Comparison of ENCODE assay signal across 11 cellular contexts in the genomic region with DNA sequence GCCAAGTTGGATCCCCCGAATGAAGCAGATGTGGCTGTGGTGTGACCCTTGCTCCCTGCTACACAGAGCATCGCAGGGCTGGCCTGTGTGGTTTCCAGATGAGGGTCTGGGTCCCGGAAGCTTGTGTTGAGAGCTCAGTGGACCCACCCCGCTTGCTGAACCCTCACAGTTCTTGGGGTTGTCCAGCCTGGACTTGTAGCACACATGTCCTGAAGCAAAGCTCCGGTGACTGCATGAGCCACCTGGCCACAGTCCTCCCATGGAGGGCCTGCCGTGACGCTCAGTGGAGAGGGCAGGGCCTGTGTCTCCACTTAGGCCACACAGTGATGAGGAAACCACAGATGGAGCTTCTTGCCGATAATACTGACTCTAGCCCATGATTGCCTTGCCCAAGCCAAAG.
A peak's percentile ranks its signal among the peaks of the same experiment; 100 is the strongest.
DNase-seq lines count a peak whose midpoint lies in the region; ATAC-seq, FAIRE-seq and TF ChIP-seq lines count a peak whose summit lies in the region.
"Had no signal": no experiment of that assay in that cellular context is flagged by ENCODE, and none has a peak within 500 bp of the region (broad histone marks: within the 10 kb centered on the region; RNA-seq: fewer than 3 reads in every experiment).

No MANE protein-coding gene starts in this region.

- H3K27ac Mint-ChIP-seq in CD14-positive monocyte: peak overlapping the region; percentile 88 to 98 (median 96)

- no peak for TF ChIP-seq CTCF in CD14-positive monocyte (IDR thresholded peaks at IDR 0.05)
- no peak for TF ChIP-seq CTCF in Panc1 (IDR thresholded peaks at IDR 0.05)
- no peak for TF ChIP-seq CTCF in H1 (IDR thresholded peaks at IDR 0.05; ENCODE audit: control extremely low read depth in 1 of 3, insufficient read depth in 1 of 3, low read depth in 1 of 3, low read length in 3 of 3)
- no peak for TF ChIP-seq CTCF in left lung (IDR thresholded peaks at IDR 0.05)
- TF ChIP-seq CTCF in upper lobe of right lung (IDR thresholded peaks at IDR 0.05): no peak

- H3K23ac ChIP-seq in H1 (ENCODE audit: insufficient read length) (no peak overlapping the region), mesenchymal stem cell (ENCODE audit: low read length in 2 of 2) (no peak overlapping the region)

- peak overlapping the region; percentile 49 to 52 for H3K4me3 Mint-ChIP-seq in CD14-positive monocyte

- no peak overlapping the region for H2BK20ac ChIP-seq in H1 (ENCODE audit: low read length)

- no peaks in the 10 kb centered on the region for H3K9me3 ChIP-seq in Panc1 (ENCODE audit: control insufficient read depth, insufficient read depth, low read depth, low read length)
- H3K9me3 ChIP-seq in H1 (ENCODE audit: insufficient read depth in 2 of 2, low read depth in 1 of 2, low read length in 1 of 2): no peaks in the 10 kb centered on the region
- H3K9me3 ChIP-seq in mesenchymal stem cell (ENCODE audit: control insufficient read depth, low read length): no peaks in the 10 kb centered on the region
- H3K9me3 ChIP-seq in left lung: no peaks in the 10 kb centered on the region
- no peaks in the 10 kb centered on the region for H3K9me3 ChIP-seq in upper lobe of right lung

- H3K79me1 ChIP-seq in H1 (ENCODE audit: low read depth, low read length): peaks cover 7% of the 10 kb centered on the region; the same call in 1 of the 2 replicates
- H3K79me1 ChIP-seq in mesenchymal stem cell (replicated peaks; ENCODE audit: low read length, poor library complexity, severe bottlenecking): peaks cover 24% of the 10 kb centered on the region

- no peak for TF ChIP-seq RAD21 in H1 (IDR thresholded peaks at IDR 0.05 in 1 of 2, conservative IDR thresholded peaks at IDR 0.05 in 1 of 2; ENCODE audit: low read depth in 2 of 2, low read length in 2 of 2)

- POLR2A ChIA-PET in Panc1 (lab: Charles Lee): no interaction called here
- POLR2A ChIA-PET in H1 (lab: Charles Lee; ENCODE audit: partially characterized antibody): no interaction called here

- peaks cover 0 to 6% (median 3%) of the 10 kb centered on the region in 7 donors for H3K9me3 Mint-ChIP-seq in CD14-positive monocyte

- H4K20me1 ChIP-seq in H1 (replicated peaks in 1 of 2; ENCODE audit: control insufficient read depth in 1 of 2, insufficient read depth in 2 of 2, low read length in 2 of 2): peaks cover 8 to 14% of the 10 kb centered on the region in 2 experiments

- H4K8ac ChIP-seq in H1 (ENCODE audit: extremely low read depth, insufficient read depth, low read length) (no peak overlapping the region), mesenchymal stem cell (ENCODE audit: low read length) (no peak overlapping the region)

- 0 out of 2 replicates have a peak overlapping the region, but pooled peaks have one; percentile 2 for H3K27ac ChIP-seq in Panc1 (ENCODE audit: low read length)
- H3K27ac ChIP-seq in H1 (ENCODE audit: low read depth, low read length): no peak overlapping the region
- H3K27ac ChIP-seq in mesenchymal stem cell (ENCODE audit: low read length, poor library complexity, severe bottlenecking): no peak overlapping the region
- H3K27ac ChIP-seq in left lung: peak overlapping the region in 1 of 2 donors; percentile 93
- H3K27ac ChIP-seq in upper lobe of right lung: no peak overlapping the region

- H3K4me2 ChIP-seq in H1 (ENCODE audit: insufficient read depth in 1 of 2, low read depth in 2 of 2, low read length in 2 of 2): no peak overlapping the region
- H3K4me2 ChIP-seq in mesenchymal stem cell (ENCODE audit: low read length, poor library complexity, severe bottlenecking): no peak overlapping the region
- H3K4me2 ChIP-seq: smooth muscle cell had no signal

- H4K5ac ChIP-seq in H1 (ENCODE audit: insufficient read length, low read depth, low read length): no peak overlapping the region

- no peak for ATAC-seq in Panc1
- ATAC-seq in left lung: no peak
- ATAC-seq in upper lobe of right lung: no peak

- DNase-seq in CD14-positive monocyte (ENCODE audit: low spot score) (no peak), Panc1 (ENCODE audit: low read depth, low spot score) (no peak), H1 (ENCODE audit: low read depth in 1 of 2, low spot score in 2 of 2) (no peak), posterior vena cava (ENCODE audit: low spot score) (peak; percentile 80), mesenchymal stem cell (no peak), left lung (no peak), upper lobe of right lung (no peak), NAMALWA (ENCODE audit: low spot score) (no peak)
- DNase-seq: MV-4-11 had no signal

- WGBS in H1 (ENCODE audit: extremely low coverage in 1 of 2, insufficient coverage in 1 of 2, insufficient read length in 1 of 2, insufficient replicate concordance in 2 of 2, low coverage in 1 of 2, low lambda C conversion rate in 2 of 2, missing lambda C conversion rate in 1 of 2), 2 experiments: 95% methylated on average over 8 of the region's 8 CpGs; no CpG with 5 or more reads in 1 of the 2 experiments
- WGBS in mesenchymal stem cell: 97% methylated on average over 8 of the region's 8 CpGs

- peaks cover 0 to 2% (median 2%) of the 10 kb centered on the region in 3 donors for H3K27me3 Mint-ChIP-seq in CD14-positive monocyte (ENCODE audit: low read depth in 3 of 3)

- H3K4me3 ChIP-seq in Panc1 (ENCODE audit: low read depth in 2 of 2, low read length in 2 of 2): no peak overlapping the region
- no peak overlapping the region for H3K4me3 ChIP-seq in H1 (ENCODE audit: extremely low read depth in 1 of 4, insufficient read depth in 2 of 4, low read depth in 3 of 4, low read length in 4 of 4)
- no peak overlapping the region for H3K4me3 ChIP-seq in mesenchymal stem cell (ENCODE audit: insufficient read depth in 1 of 2, low read depth in 1 of 2, low read length in 2 of 2)
- H3K4me3 ChIP-seq in left lung: no peak overlapping the region
- no peak overlapping the region for H3K4me3 ChIP-seq in upper lobe of right lung
- H3K4me3 ChIP-seq: smooth muscle cell had no signal

- H4K91ac ChIP-seq in H1 (replicated peaks; ENCODE audit: insufficient read length, low read length): no peak overlapping the region
- H4K91ac ChIP-seq in mesenchymal stem cell (ENCODE audit: low read length): no peak overlapping the region

- peaks cover 50 to 55% of the 10 kb centered on the region in 2 donors for H3K36me3 Mint-ChIP-seq in CD14-positive monocyte

- H2BK120ac ChIP-seq in H1 (replicated peaks; ENCODE audit: low read depth, low read length) (no peak overlapping the region), mesenchymal stem cell (ENCODE audit: low read depth, low read length) (no peak overlapping the region)

- H3K14ac ChIP-seq in H1 (ENCODE audit: insufficient read length): no peak overlapping the region
- H3K14ac ChIP-seq in mesenchymal stem cell (ENCODE audit: low read length in 2 of 2): no peak overlapping the region

- H2BK5ac ChIP-seq in H1 (ENCODE audit: low read depth, low read length) (no peak overlapping the region), mesenchymal stem cell (ENCODE audit: low read depth, low read length, poor library complexity, severe bottlenecking) (no peak overlapping the region)

- intact Hi-C loops in CD14-positive monocyte (cut with micrococcal nuclease) (loop anchor here in 1 of 2 donors (10.0 kb wide), 1 partner anchor 232 kb away; no protein-coding TSS in a partner anchor), Panc1 (cut with micrococcal nuclease; ENCODE audit: unreplicated experiment) (no loop called here), posterior vena cava (cut with DNase I) (loop anchor here (10.0 kb wide), 2 partner anchors 222 to 1098 kb away; no protein-coding TSS in a partner anchor), left lung (cut with DNase I) (loop anchor here in 1 of 2 donors (10.0 kb wide), 1 partner anchor 242 kb away; no protein-coding TSS in a partner anchor), upper lobe of right lung (cut with DNase I) (no loop called here)

- H3K27me3 ChIP-seq in Panc1 (ENCODE audit: control insufficient read depth, insufficient read depth, low read length): no peaks in the 10 kb centered on the region
- no peaks in the 10 kb centered on the region for H3K27me3 ChIP-seq in H1 (replicated peaks in 1 of 4; ENCODE audit: control insufficient read depth in 3 of 4, extremely low read depth in 1 of 4, insufficient read depth in 3 of 4, low read length in 3 of 4)
- no peaks in the 10 kb centered on the region for H3K27me3 ChIP-seq in mesenchymal stem cell (ENCODE audit: control insufficient read depth in 1 of 2, insufficient read depth in 1 of 2, low read length in 2 of 2)
- no peaks in the 10 kb centered on the region for H3K27me3 ChIP-seq in left lung
- H3K27me3 ChIP-seq in upper lobe of right lung: no peaks in the 10 kb centered on the region

- no peak overlapping the region for H2BK15ac ChIP-seq in H1 (ENCODE audit: low read length)
- H2BK15ac ChIP-seq in mesenchymal stem cell (ENCODE audit: low read depth, poor library complexity, severe bottlenecking): no peak overlapping the region

- FAIRE-seq in H1 (lab: Jason Lieb, UNC): no peak
- FAIRE-seq: frontal cortex had no signal

- TF ChIP-seq POLR2A in H1 (IDR thresholded peaks at IDR 0.05; ENCODE audit: control extremely low read depth in 1 of 2, low read depth in 2 of 2, low read length in 2 of 2): no peak

- in situ Hi-C loops in Panc1 (cut with HindIII; ENCODE audit: low pct_unique_long_range_greater_than_20kb, low sequenced_read_pairs): no loop called here

- H3K4me1 ChIP-seq in Panc1 (ENCODE audit: control insufficient read depth, insufficient read depth, low read length): peaks cover 44% of the 10 kb centered on the region
- H3K4me1 ChIP-seq in H1 (replicated peaks in 1 of 4; ENCODE audit: control insufficient read depth in 3 of 4, insufficient read depth in 4 of 4, low read length in 3 of 4): peaks cover 0 to 3% (median 0%) of the 10 kb centered on the region in 4 experiments; a peak in 3 of 7 replicates
- H3K4me1 ChIP-seq in mesenchymal stem cell (ENCODE audit: control insufficient read depth, insufficient read depth, low read depth, low read length): peaks cover 22% of the 10 kb centered on the region
- H3K4me1 ChIP-seq in left lung: peaks cover 41 to 65% of the 10 kb centered on the region in 2 donors
- H3K4me1 ChIP-seq in upper lobe of right lung: peaks cover 50% of the 10 kb centered on the region

- H3K23me2 ChIP-seq in H1 (ENCODE audit: low read depth, low read length): no peaks in the 10 kb centered on the region

- no peak for TF ChIP-seq EP300 in H1 (IDR thresholded peaks at IDR 0.05; ENCODE audit: borderline replicate concordance in 1 of 2, low read depth in 2 of 2, low read length in 2 of 2)

- no peak overlapping the region for H3K4ac ChIP-seq in H1 (replicated peaks; ENCODE audit: insufficient read length, low read depth, low read length)
- H3K4ac ChIP-seq in mesenchymal stem cell (ENCODE audit: low read depth in 1 of 2, low read length in 2 of 2): no peak overlapping the region

- H2BK12ac ChIP-seq in H1 (ENCODE audit: low read depth, low read length) (no peak overlapping the region), mesenchymal stem cell (ENCODE audit: low read length in 2 of 2) (no peak overlapping the region)

- no peak overlapping the region for H3K56ac ChIP-seq in H1 (replicated peaks; ENCODE audit: insufficient read length, low read depth, low read length)

- no peak overlapping the region for H3K9ac ChIP-seq in H1 (replicated peaks in 1 of 4; ENCODE audit: extremely low read depth in 1 of 4, low read depth in 3 of 4, low read length in 3 of 4)
- H3K9ac ChIP-seq in mesenchymal stem cell (ENCODE audit: low read length): no peak overlapping the region

- H3K36me3 ChIP-seq in Panc1 (ENCODE audit: control insufficient read depth, insufficient read depth, low read length) (peaks cover 43% of the 10 kb centered on the region), H1 (ENCODE audit: control insufficient read depth in 2 of 4, insufficient read depth in 4 of 4, low read length in 3 of 4) (peaks cover 27 to 57% (median 45%) of the 10 kb centered on the region in 4 experiments), mesenchymal stem cell (ENCODE audit: control insufficient read depth in 1 of 2, insufficient read depth in 2 of 2, low read depth in 1 of 2, low read length in 2 of 2) (peaks cover 56 to 69% of the 10 kb centered on the region in 2 experiments), left lung (peaks cover 4 to 63% of the 10 kb centered on the region in 2 donors), upper lobe of right lung (peaks cover 63% of the 10 kb centered on the region)

- peaks cover 0 to 5% of the 10 kb centered on the region in 2 experiments; a peak in 1 of 4 replicates for H3K79me2 ChIP-seq in H1 (ENCODE audit: control insufficient read depth in 1 of 2, insufficient read depth in 2 of 2, low read length in 2 of 2)

- BruUV-seq in Panc1 (replicated peaks; lab: Mats Ljungman, UMichigan): no TSS peak

- H2AK5ac ChIP-seq in H1 (ENCODE audit: low read depth, low read length): no peak overlapping the region
- no peak overlapping the region for H2AK5ac ChIP-seq in mesenchymal stem cell (ENCODE audit: low read length, severe bottlenecking)

- H3K18ac ChIP-seq in H1 (ENCODE audit: extremely low read depth, low read length): no peak overlapping the region
- no peak overlapping the region for H3K18ac ChIP-seq in mesenchymal stem cell (ENCODE audit: low read depth in 1 of 2, low read length in 2 of 2)

- H2AFZ ChIP-seq in H1 (ENCODE audit: low read length) (no peak overlapping the region), mesenchymal stem cell (ENCODE audit: low read depth, low read length) (no peak overlapping the region)

- peaks cover 67% of the 10 kb centered on the region for H3K4me1 Mint-ChIP-seq in CD14-positive monocyte

- CTCF ChIA-PET in Panc1 (lab: Charles Lee): no interaction called here
- CTCF ChIA-PET in H1 (lab: Charles Lee; ENCODE audit: partially characterized antibody): interaction anchor here (0.7 to 3.7 kb wide), 4 partner anchors 8 to 1094 kb away, joined by 3 to 11 read pairs (median 4); no protein-coding TSS in a partner anchor

Comparison
In these comparisons a context has a peak if more than half of its experiments do, and no peak if none do; other contexts are left out.
1. intact Hi-C loops: an anchor here in posterior vena cava (10.0 kb wide); none called in Panc1 and upper lobe of right lung.